ENCODE assay signal across 9 cellular contexts in genomic region chr3:71724171-71724453, GRCh38. TPM values are rescaled to one million over a fixed set of nuclear protein-coding genes. Genes with fewer than 3 reads are reported as not detected.
DNase-seq lines count a peak whose midpoint lies in the region; ATAC-seq and TF ChIP-seq lines count a peak whose summit lies in the region.
"Had no signal": no experiment of that assay in that cellular context is flagged by ENCODE, and none has a peak within 500 bp of the region (broad histone marks: within the 10 kb centered on the region; RNA-seq: fewer than 3 reads in every experiment).

No MANE protein-coding gene starts in this region.

- TF ChIP-seq CTCF in heart right ventricle (IDR thresholded peaks at IDR 0.05) (no peak), chondrocyte (IDR thresholded peaks at IDR 0.05) (no peak), vagina (IDR thresholded peaks at IDR 0.05) (no peak)

- intact Hi-C loops in heart right ventricle (cut with DNase I) (loop anchor here in 5 of 10 donors (5.0 to 10.0 kb wide), 4 partner anchors 1098 to 1361 kb away; partner anchors contain the start of gene SHQ1 (in 2 of the 5)), Right ventricle myocardium superior (cut with DNase I) (no loop called here), vagina (cut with DNase I) (no loop called here)

- H3K4me3 ChIP-seq in heart right ventricle, result peak overlapping the region; percentile 54 to 97 (median 80)
- H3K4me3 ChIP-seq in muscle layer of colon (ENCODE audit: low read depth in 1 of 2, low read length in 2 of 2), result peak overlapping the region; percentile 75 to 86
- peak overlapping the region; percentile 72 to 98 for H3K4me3 ChIP-seq in vagina

- H3K9me3 ChIP-seq in heart right ventricle, result no peaks in the 10 kb centered on the region
- H3K9me3 ChIP-seq in muscle layer of colon (ENCODE audit: low read length), result no peaks in the 10 kb centered on the region
- no peaks in the 10 kb centered on the region for H3K9me3 ChIP-seq in vagina

- no peak overlapping the region for H3K27ac Mint-ChIP-seq in chondrocyte (ENCODE audit: unreplicated experiment)

- ATAC-seq in heart right ventricle (no peak), Right ventricle myocardium superior (ENCODE audit: poor library complexity) (no peak)

- TF ChIP-seq POLR2A in vagina (IDR thresholded peaks at IDR 0.05), result no peak

- H3K36me3 ChIP-seq in heart right ventricle (no peaks in the 10 kb centered on the region), muscle layer of colon (ENCODE audit: insufficient read depth, low read length) (no peaks in the 10 kb centered on the region), vagina (no peaks in the 10 kb centered on the region)

- no peaks in the 10 kb centered on the region for H3K27me3 ChIP-seq in heart right ventricle
- H3K27me3 ChIP-seq in muscle layer of colon (ENCODE audit: control insufficient read depth in 1 of 2, insufficient read depth in 2 of 2, low read length in 2 of 2), result no peaks in the 10 kb centered on the region
- no peaks in the 10 kb centered on the region for H3K27me3 ChIP-seq in vagina

- no peaks in the 10 kb centered on the region for H3K9me3 Mint-ChIP-seq in chondrocyte (ENCODE audit: low read depth)

- peak overlapping the region; percentile 73 for H3K4me3 Mint-ChIP-seq in chondrocyte (ENCODE audit: unreplicated experiment)

- H3K4me1 Mint-ChIP-seq in chondrocyte (ENCODE audit: low read depth), result peaks cover 11% of the 10 kb centered on the region

- no peak for DNase-seq in heart right ventricle
- no peak for DNase-seq in Right ventricle myocardium superior
- no peak for DNase-seq in chondrocyte (ENCODE audit: low spot score)
- no peak for DNase-seq in vagina (ENCODE audit: extremely low spot score in 2 of 2)
- no peak for DNase-seq in SW480 (ENCODE audit: low spot score)
- no peak for DNase-seq in GOT3 (lab: John Stamatoyannopoulos, UW)
- no peak for DNase-seq in SW 1271 (lab: John Stamatoyannopoulos, UW)
- DNase-seq: NK-92 treated with Interleukin-12 subunit alpha and Interleukin-12 subunit beta, amount 100 ng/mL, for 24 hours had no signal

- peaks cover 15% of the 10 kb centered on the region for H3K27me3 Mint-ChIP-seq in chondrocyte (ENCODE audit: low read depth)

- H3K9ac ChIP-seq in muscle layer of colon (ENCODE audit: low read length), result peak overlapping the region; percentile 25

- H3K4me1 ChIP-seq in heart right ventricle (peaks cover 3 to 59% (median 19%) of the 10 kb centered on the region in 9 donors), muscle layer of colon (ENCODE audit: insufficient read depth, low read length) (peaks cover 17% of the 10 kb centered on the region), vagina (peaks cover 32% of the 10 kb centered on the region)

- H3K36me3 Mint-ChIP-seq in chondrocyte (ENCODE audit: low read depth), result peaks cover 4% of the 10 kb centered on the region

- H3K27ac ChIP-seq in heart right ventricle, result peak overlapping the region in 3 of 10 donors; percentile 71 to 92 (median 73)
- H3K27ac ChIP-seq in muscle layer of colon (ENCODE audit: low read depth, low read length), result no peak overlapping the region
- peak overlapping the region; percentile 69 for H3K27ac ChIP-seq in vagina

RNA-seq across cellular contexts. Expression of gene EIF4E3, which starts 1.1 kb away (rescaled TPM):
- total RNA-seq in heart right ventricle, result 10 to 100 TPM; 44.8 to 58.1 (median 53.0) TPM
- 10 to 100 TPM; 12.9 to 13.1 TPM for polyA plus RNA-seq in heart right ventricle
- 52.6 TPM for total RNA-seq in Right ventricle myocardium superior
- total RNA-seq in chondrocyte, result 10.6 to 12.4 TPM (median 11.8 TPM) in 3 replicates
- total RNA-seq in vagina, result 25.3 TPM

RNA-seq across cellular contexts. Expression of gene GPR27, which starts 29.5 kb away (rescaled TPM):
- total RNA-seq in heart right ventricle, result 10 to 100 TPM in 1 of 10 donors, 1 to 10 TPM in 8, under 1 TPM in 1; 0.95 to 10.0 (median 6.0) TPM
- polyA plus RNA-seq in heart right ventricle, result under 1 TPM; 0.26 to 0.37 TPM
- total RNA-seq in Right ventricle myocardium superior, result 3.7 TPM
- total RNA-seq in chondrocyte, result 3.5 to 5.8 TPM (median 5.5 TPM) in 3 replicates
- 1.2 TPM for total RNA-seq in vagina
